Comparison of ENCODE assay signal across 19 cellular contexts in the genomic region with DNA sequence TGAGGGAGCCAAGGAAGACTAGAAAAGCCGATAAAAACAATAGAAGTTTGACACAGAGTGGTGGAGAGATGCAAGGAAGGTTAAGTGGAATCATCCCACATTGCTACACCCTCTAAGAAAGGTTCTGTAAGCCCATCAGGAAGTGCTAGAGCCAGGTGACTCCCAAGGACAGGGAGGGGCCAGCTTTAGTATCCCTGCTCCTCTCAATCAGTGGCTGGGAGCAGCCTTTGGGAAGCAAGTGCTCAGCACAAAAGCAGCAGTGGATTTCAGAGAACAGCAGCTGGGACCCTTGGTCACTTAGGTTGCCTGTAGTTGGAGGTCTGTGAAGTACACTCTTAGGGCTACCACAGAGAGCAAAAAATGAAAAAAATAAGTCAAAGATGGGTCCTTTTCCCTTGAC.
"Had no signal": no experiment of that assay in that cellular context is flagged by ENCODE, and none has a peak within 500 bp of the region (broad histone marks: within the 10 kb centered on the region; RNA-seq: fewer than 3 reads in every experiment).

No MANE protein-coding gene starts in this region.

- DNase-seq: activated CD4-positive, alpha-beta T cell treated with anti-CD3 and anti-CD28 coated beads, Interleukin-2, amount 10 ng/mL, durations not matched to agents 7 days and 5 days; activated CD4-positive, CD25-positive, alpha-beta regulatory T cell; activated naive CD4-positive, alpha-beta T cell treated with anti-CD3 and anti-CD28 coated beads, Interleukin-2, amount 10 ng/mL, durations not matched to agents 7 days and 5 days; activated T-cell treated with anti-CD3 and anti-CD28 coated beads for 4 hours; body of pancreas; erythroblast; hypothalamus; left ventricle myocardium superior; mesenchymal stem cell; ovary; stimulated activated CD4-positive, alpha-beta T cell treated with anti-CD3 and anti-CD28 coated beads, Interleukin-4, amount 100 ng/mL, for 1 hour; stimulated activated CD8-positive, alpha-beta memory T cell treated with anti-CD3 and anti-CD28 coated beads, Interleukin-4, amount 100 ng/mL, for 48 hours; T-helper 2 cell; testis; upper lobe of right lung had no signal

- H3K27ac ChIP-seq: body of pancreas, ovary, testis, upper lobe of right lung had no signal

- H3K4me3 Mint-ChIP-seq: activated CD4-positive, alpha-beta T cell treated with anti-CD3 and anti-CD28 coated beads, Interleukin-2, amount 10 ng/mL, durations not matched to agents 7 days and 5 days; activated naive CD4-positive, alpha-beta T cell treated with anti-CD3 and anti-CD28 coated beads, Interleukin-2, amount 10 ng/mL, durations not matched to agents 7 days and 5 days; dendritic cell treated with granulocyte-macrophage colony-stimulating factor and Interleukin-4, amounts not matched to agents 40 ng/mL and 50 ng/mL, for 4 days; stimulated activated naive CD8-positive, alpha-beta T cell treated with anti-CD3 and anti-CD28 coated beads, Interleukin-15, Interleukin-2, amounts not matched to agents 100 ng/mL and 50 ng/mL, for 24 hours had no signal

- H3K4me1 Mint-ChIP-seq: activated naive CD4-positive, alpha-beta T cell treated with anti-CD3 and anti-CD28 coated beads, Interleukin-2, amount 10 ng/mL, durations not matched to agents 7 days and 5 days had no signal

- H3K27me3 Mint-ChIP-seq: activated CD4-positive, alpha-beta T cell treated with anti-CD3 and anti-CD28 coated beads, Interleukin-2, amount 10 ng/mL, durations not matched to agents 7 days and 5 days; activated naive CD4-positive, alpha-beta T cell treated with anti-CD3 and anti-CD28 coated beads, Interleukin-2, amount 10 ng/mL, durations not matched to agents 7 days and 5 days; dendritic cell treated with granulocyte-macrophage colony-stimulating factor and Interleukin-4, amounts not matched to agents 40 ng/mL and 50 ng/mL, for 4 days; stimulated activated naive CD8-positive, alpha-beta T cell treated with anti-CD3 and anti-CD28 coated beads, Interleukin-15, Interleukin-2, amounts not matched to agents 100 ng/mL and 50 ng/mL, for 24 hours had no signal

- H3K27ac Mint-ChIP-seq: activated CD4-positive, alpha-beta T cell treated with anti-CD3 and anti-CD28 coated beads, Interleukin-2, amount 10 ng/mL, durations not matched to agents 7 days and 5 days; activated naive CD4-positive, alpha-beta T cell treated with anti-CD3 and anti-CD28 coated beads, Interleukin-2, amount 10 ng/mL, durations not matched to agents 7 days and 5 days; activated T-helper 2 cell treated with anti-CD3 and anti-CD28 coated beads, Interferon-gamma antibody, Interleukin-2, Interleukin-4, amounts not matched to agents 10 μg/mL and 5 μg/mL and 100 μg/mL, durations not matched to agents 14 hours and 24 hours and 36 hours; dendritic cell treated with granulocyte-macrophage colony-stimulating factor and Interleukin-4, amounts not matched to agents 40 ng/mL and 50 ng/mL, for 4 days; stimulated activated naive CD8-positive, alpha-beta T cell treated with anti-CD3 and anti-CD28 coated beads, Interleukin-15, Interleukin-2, amounts not matched to agents 100 ng/mL and 50 ng/mL, for 24 hours had no signal

- H3K4me3 ChIP-seq: body of pancreas, ovary, testis, upper lobe of right lung had no signal

- H3K36me3 ChIP-seq: ovary, upper lobe of right lung had no signal

- H3K27me3 ChIP-seq: body of pancreas, ovary, testis, upper lobe of right lung had no signal

- FAIRE-seq: keratinocyte had no signal

- H3K9me3 ChIP-seq: body of pancreas, ovary, testis, upper lobe of right lung had no signal

- ATAC-seq: body of pancreas, left ventricle myocardium superior, upper lobe of right lung had no signal

- H3K4me1 ChIP-seq: testis, upper lobe of right lung had no signal
